ENCODE assay signal across 32 cellular contexts in the genomic region with DNA sequence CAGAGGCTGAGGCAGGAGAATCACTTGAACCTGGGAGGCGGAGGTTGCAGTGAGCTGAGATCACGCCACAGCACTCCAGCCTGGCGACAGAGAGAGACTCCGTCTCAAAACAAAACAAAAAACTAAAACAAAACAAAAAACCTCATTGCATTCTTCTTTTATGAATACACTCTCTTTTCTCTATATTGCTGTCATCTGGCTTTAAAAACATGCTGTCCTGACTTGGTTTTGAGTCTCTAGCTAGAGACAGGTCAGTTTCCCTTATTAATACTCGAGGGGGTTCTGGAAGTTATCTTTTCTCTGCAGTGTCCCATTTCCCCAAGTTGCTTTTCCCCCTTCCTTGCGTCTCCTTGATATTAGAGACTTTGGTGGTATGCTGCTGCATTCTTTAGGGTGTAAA. TPM values are rescaled to one million over a fixed set of nuclear protein-coding genes. Genes with fewer than 3 reads are reported as not detected.
DNase-seq lines count a peak whose midpoint lies in the region; ATAC-seq and TF ChIP-seq lines count a peak whose summit lies in the region.
"Had no signal": no experiment of that assay in that cellular context is flagged by ENCODE, and none has a peak within 500 bp of the region (broad histone marks: within the 10 kb centered on the region; RNA-seq: fewer than 3 reads in every experiment).

No MANE protein-coding gene starts in this region.

- no peak overlapping the region for H3K27ac ChIP-seq in mammary epithelial cell (ENCODE audit: insufficient read depth, low read depth, low read length)
- no peak overlapping the region for H3K27ac ChIP-seq in naive thymus-derived CD4-positive, alpha-beta T cell (ENCODE audit: low read depth, low read length)
- no peak overlapping the region for H3K27ac ChIP-seq in upper lobe of right lung
- no peak overlapping the region for H3K27ac ChIP-seq in trophoblast cell (ENCODE audit: low read depth, low read length)
- H3K27ac ChIP-seq: A549, ascending aorta, left ventricle myocardium inferior, uterus had no signal

- POLR2A ChIA-PET in naive thymus-derived CD4-positive, alpha-beta T cell (lab: Charles Lee): no interaction called here

- CTCF ChIA-PET in mammary epithelial cell (lab: Charles Lee; ENCODE audit: low non-redundant PET): no interaction called here
- CTCF ChIA-PET in naive thymus-derived CD4-positive, alpha-beta T cell (lab: Charles Lee): no interaction called here

- H3K9me3 ChIP-seq in mammary epithelial cell (replicated peaks; ENCODE audit: insufficient read depth, low read length): no peaks in the 10 kb centered on the region
- H3K9me3 ChIP-seq in naive thymus-derived CD4-positive, alpha-beta T cell (ENCODE audit: control insufficient read depth in 2 of 3, low read length in 3 of 3): no peaks in the 10 kb centered on the region
- H3K9me3 ChIP-seq in upper lobe of right lung: no peaks in the 10 kb centered on the region
- H3K9me3 ChIP-seq in trophoblast cell (ENCODE audit: insufficient read depth, low read depth, low read length): no peaks in the 10 kb centered on the region
- H3K9me3 ChIP-seq: A549, ascending aorta, BE2C, uterus had no signal

- peak overlapping the region in 6 of 10 donors; percentile 2 to 56 (median 44) for H3K4me3 Mint-ChIP-seq in naive thymus-derived CD4-positive, alpha-beta T cell
- H3K4me3 Mint-ChIP-seq: activated CD4-positive, alpha-beta T cell treated with anti-CD3 and anti-CD28 coated beads, Interleukin-2, amount 10 ng/mL, durations not matched to agents 24 days and 14 days; effector memory CD8-positive, alpha-beta T cell; WTC11 had no signal

- intact Hi-C loops in mammary epithelial cell (cut with micrococcal nuclease) (no loop called here), sciatic nerve (cut with DNase I) (no loop called here), upper lobe of right lung (cut with DNase I) (no loop called here)
- intact Hi-C loops in naive thymus-derived CD4-positive, alpha-beta T cell (cut with micrococcal nuclease): no loop called here

- DNase-seq in AG20443 (ENCODE audit: low spot score): peak; percentile 63
- peak; percentile 8 for DNase-seq in GM12865 (ENCODE audit: low read depth)
- DNase-seq in mammary epithelial cell: no peak
- no peak for DNase-seq in naive thymus-derived CD4-positive, alpha-beta T cell
- DNase-seq in sciatic nerve (ENCODE audit: low spot score): no peak
- DNase-seq in upper lobe of right lung: no peak
- DNase-seq in globus pallidus (ENCODE audit: low spot score): no peak
- DNase-seq in trophoblast cell: no peak
- DNase-seq: activated CD4-positive, alpha-beta T cell treated with anti-CD3 and anti-CD28 coated beads, Interleukin-2, amount 10 ng/mL, durations not matched to agents 24 days and 14 days; BE2C; caudate nucleus; DMS153; effector memory CD8-positive, alpha-beta T cell; islet precursor cell; left ventricle myocardium inferior; naive thymus-derived CD8-positive, alpha-beta T cell; NCI-H1105; NCI-H187; NCI-H2171 treated with DMSO at 0.1 percent for 48 hours; NCI-H510A treated with DMSO at 0.1 percent for 48 hours; nucleus accumbens; stimulated activated naive CD4-positive, alpha-beta T cell; uterus had no signal

- no peak overlapping the region for H3K9ac ChIP-seq in mammary epithelial cell (ENCODE audit: insufficient read depth, low read length)
- H3K9ac ChIP-seq in trophoblast cell (ENCODE audit: low read length): no peak overlapping the region

- H3K27me3 Mint-ChIP-seq in naive thymus-derived CD4-positive, alpha-beta T cell: peaks cover 0 to 14% (median 5%) of the 10 kb centered on the region in 5 donors
- H3K27me3 Mint-ChIP-seq: activated CD4-positive, alpha-beta T cell treated with anti-CD3 and anti-CD28 coated beads, Interleukin-2, amount 10 ng/mL, durations not matched to agents 24 days and 14 days; IgD-negative memory B cell had no signal

- dilution Hi-C loops in mammary epithelial cell (cut with HindIII; ENCODE audit: low sequenced_read_pairs): no loop called here

- no peaks in the 10 kb centered on the region for H4K20me1 ChIP-seq in mammary epithelial cell (ENCODE audit: insufficient read depth, low read length)

- H4K12ac ChIP-seq in trophoblast cell (ENCODE audit: low read depth, low read length): no peak overlapping the region

- no peak overlapping the region for H3K18ac ChIP-seq in trophoblast cell (ENCODE audit: low read length)

- H3K27me3 ChIP-seq in mammary epithelial cell (ENCODE audit: insufficient read depth, low read length): no peaks in the 10 kb centered on the region
- H3K27me3 ChIP-seq in naive thymus-derived CD4-positive, alpha-beta T cell (ENCODE audit: control insufficient read depth in 2 of 2, insufficient read depth in 2 of 2, low read length in 2 of 2): no peaks in the 10 kb centered on the region
- no peaks in the 10 kb centered on the region for H3K27me3 ChIP-seq in upper lobe of right lung
- no peaks in the 10 kb centered on the region for H3K27me3 ChIP-seq in trophoblast cell (ENCODE audit: insufficient read depth, low read length)
- H3K27me3 ChIP-seq: ascending aorta, uterus had no signal

- 58% methylated on average over 3 of the region's 6 CpGs for WGBS in mammary epithelial cell (ENCODE audit: low coverage, missing lambda C conversion rate)
- WGBS in trophoblast cell (ENCODE audit: extremely low coverage, insufficient coverage, insufficient read length): no CpG with 5 or more reads among the region's 6 CpGs

- peaks cover 0 to 35% (median 21%) of the 10 kb centered on the region in 7 donors for H3K4me1 Mint-ChIP-seq in naive thymus-derived CD4-positive, alpha-beta T cell
- H3K4me1 Mint-ChIP-seq: activated CD4-positive, alpha-beta T cell treated with anti-CD3 and anti-CD28 coated beads, Interleukin-2, amount 10 ng/mL, durations not matched to agents 24 days and 14 days; WTC11 had no signal

- BruUV-seq in mammary epithelial cell (replicated peaks; lab: Mats Ljungman, UMichigan): no TSS peak

- no peak overlapping the region for H2BK120ac ChIP-seq in trophoblast cell (ENCODE audit: insufficient read depth, low read length, poor library complexity)

- H3K79me1 ChIP-seq in trophoblast cell (ENCODE audit: low read length): no peaks in the 10 kb centered on the region

- H3K4me3 ChIP-seq in GM12865 (ENCODE audit: low read depth, low read length): no peak overlapping the region
- H3K4me3 ChIP-seq in mammary epithelial cell (replicated peaks in 1 of 3; ENCODE audit: insufficient read depth in 1 of 3, low read depth in 2 of 3, low read length in 3 of 3): no peak overlapping the region
- no peak overlapping the region for H3K4me3 ChIP-seq in naive thymus-derived CD4-positive, alpha-beta T cell (ENCODE audit: low read length)
- no peak overlapping the region for H3K4me3 ChIP-seq in upper lobe of right lung
- no peak overlapping the region for H3K4me3 ChIP-seq in trophoblast cell (ENCODE audit: low read depth, low read length)
- H3K4me3 ChIP-seq: A549, ascending aorta, left ventricle myocardium inferior, uterus had no signal

- H3K14ac ChIP-seq in trophoblast cell (ENCODE audit: low read length): no peak overlapping the region

- H3K36me3 Mint-ChIP-seq in naive thymus-derived CD4-positive, alpha-beta T cell: peaks cover 0 to 7% (median 6%) of the 10 kb centered on the region in 5 donors

- in situ Hi-C loops in mammary epithelial cell (cut with MboI; ENCODE audit: low sequenced_read_pairs in 2 of 2): no loop called here

- peaks cover 0 to 13% (median 6%) of the 10 kb centered on the region in 11 donors for H3K9me3 Mint-ChIP-seq in naive thymus-derived CD4-positive, alpha-beta T cell
- H3K9me3 Mint-ChIP-seq: activated CD4-positive, alpha-beta T cell treated with anti-CD3 and anti-CD28 coated beads, Interleukin-2, amount 10 ng/mL, durations not matched to agents 24 days and 14 days had no signal

- H3K4me1 ChIP-seq in mammary epithelial cell (ENCODE audit: insufficient read depth, low read length) (peaks cover 3% of the 10 kb centered on the region), upper lobe of right lung (no peaks in the 10 kb centered on the region), trophoblast cell (ENCODE audit: control insufficient read depth in 1 of 2, insufficient read depth in 2 of 2, low read length in 2 of 2) (peaks cover 0 to 5% of the 10 kb centered on the region in 2 experiments)
- peaks cover 6 to 9% of the 10 kb centered on the region in 2 donors for H3K4me1 ChIP-seq in naive thymus-derived CD4-positive, alpha-beta T cell (ENCODE audit: control insufficient read depth in 2 of 2, insufficient read depth in 2 of 2, low read length in 2 of 2)
- H3K4me1 ChIP-seq: A549, ascending aorta, BE2C, left ventricle myocardium inferior, uterus had no signal

- no peak overlapping the region for H4K8ac ChIP-seq in trophoblast cell (ENCODE audit: low read depth, low read length)

- H3K4ac ChIP-seq in trophoblast cell (ENCODE audit: low read depth, low read length): no peak overlapping the region

- no peak overlapping the region for H4K91ac ChIP-seq in trophoblast cell (ENCODE audit: low read depth, low read length)

- H2AK5ac ChIP-seq in trophoblast cell (ENCODE audit: low read length): no peak overlapping the region

- H2BK5ac ChIP-seq in trophoblast cell (ENCODE audit: low read depth, low read length, poor library complexity): no peak overlapping the region

- peak overlapping the region in 1 of 9 donors; percentile 66 for H3K27ac Mint-ChIP-seq in naive thymus-derived CD4-positive, alpha-beta T cell
- H3K27ac Mint-ChIP-seq: activated CD4-positive, alpha-beta T cell treated with anti-CD3 and anti-CD28 coated beads, Interleukin-2, amount 10 ng/mL, durations not matched to agents 24 days and 14 days; effector memory CD8-positive, alpha-beta T cell; WTC11 had no signal

- H3K23ac ChIP-seq in trophoblast cell (ENCODE audit: low read length): no peak overlapping the region

- H3K36me3 ChIP-seq in mammary epithelial cell (ENCODE audit: insufficient read depth, low read length) (no peaks in the 10 kb centered on the region), upper lobe of right lung (no peaks in the 10 kb centered on the region), trophoblast cell (ENCODE audit: control insufficient read depth in 1 of 2, insufficient read depth in 2 of 2, low read length in 2 of 2) (no peaks in the 10 kb centered on the region)
- H3K36me3 ChIP-seq in naive thymus-derived CD4-positive, alpha-beta T cell (ENCODE audit: control insufficient read depth in 2 of 3, insufficient read depth in 3 of 3, low read length in 3 of 3): no peaks in the 10 kb centered on the region
- H3K36me3 ChIP-seq: ascending aorta, BE2C, left ventricle myocardium inferior, uterus had no signal

- no peak for TF ChIP-seq CTCF in GM12865 (IDR thresholded peaks at IDR 0.05; ENCODE audit: insufficient read depth, low read depth, low read length, missing control alignments)
- TF ChIP-seq CTCF in mammary epithelial cell (conservative IDR thresholded peaks at IDR 0.05 in 1 of 2, IDR thresholded peaks at IDR 0.05 in 1 of 2; ENCODE audit: extremely low read depth in 1 of 2, insufficient read depth in 1 of 2, low read depth in 1 of 2, low read length in 2 of 2): no peak
- TF ChIP-seq CTCF in upper lobe of right lung (IDR thresholded peaks at IDR 0.05): no peak

- H3K4me2 ChIP-seq in mammary epithelial cell (ENCODE audit: insufficient read depth, low read depth, low read length): no peak overlapping the region
- H3K4me2 ChIP-seq in trophoblast cell (ENCODE audit: low read length): no peak overlapping the region
- H3K4me2 ChIP-seq: A549 had no signal

- no peak for ATAC-seq in naive thymus-derived CD4-positive, alpha-beta T cell
- ATAC-seq in sciatic nerve (no peak), upper lobe of right lung (no peak)
- ATAC-seq: A549; activated naive CD4-positive, alpha-beta T cell treated with anti-CD3 and anti-CD28 coated beads, Interleukin-2, amount 50 U/mL, for 72 hours; effector memory CD8-positive, alpha-beta T cell; naive thymus-derived CD8-positive, alpha-beta T cell; WTC11 had no signal

- H3K79me2 ChIP-seq in mammary epithelial cell (ENCODE audit: insufficient read depth, low read length): no peaks in the 10 kb centered on the region
- H3K79me2 ChIP-seq in trophoblast cell (ENCODE audit: control insufficient read depth, insufficient read depth, low read length, poor library complexity): no peaks in the 10 kb centered on the region

- peak overlapping the region; percentile 93 for H2AFZ ChIP-seq in mammary epithelial cell (ENCODE audit: low read depth, low read length)
- no peak overlapping the region for H2AFZ ChIP-seq in trophoblast cell (ENCODE audit: insufficient read depth, low read length, poor library complexity)

- no peak overlapping the region for H2BK12ac ChIP-seq in trophoblast cell (ENCODE audit: low read length)

RNA-seq across cellular contexts. Expression of a gene that starts 50.9 kb away (rescaled TPM):
- 10 to 100 TPM; 13.0 to 20.3 TPM for total RNA-seq in mammary epithelial cell
- polyA plus RNA-seq in mammary epithelial cell: 10.1 TPM
- polyA minus RNA-seq in mammary epithelial cell: 22.9 TPM
- total RNA-seq in naive thymus-derived CD4-positive, alpha-beta T cell: 10 to 100 TPM; 24.4 to 39.9 (median 27.6) TPM
- 10 to 100 TPM; 17.2 to 20.9 TPM for polyA plus RNA-seq in naive thymus-derived CD4-positive, alpha-beta T cell
- total RNA-seq in sciatic nerve: 21.2 TPM
- 18.4 TPM for total RNA-seq in upper lobe of right lung
- 24.7 and 25.6 TPM in 2 replicates for polyA plus RNA-seq in trophoblast cell (2013)

RNA-seq across cellular contexts. Expression of a gene that starts 50.9 kb away (rescaled TPM):
- total RNA-seq in mammary epithelial cell (under 1 TPM; under 0.01 to 0.14 TPM), sciatic nerve (not detected), upper lobe of right lung (not detected)
- 0.01 TPM for polyA plus RNA-seq in mammary epithelial cell
- polyA minus RNA-seq in mammary epithelial cell: not detected
- under 1 TPM; 0.16 to 0.48 (median 0.22) TPM for total RNA-seq in naive thymus-derived CD4-positive, alpha-beta T cell
- under 1 TPM in 1 of 2 donors, not detected in 1; 0.06 TPM for polyA plus RNA-seq in naive thymus-derived CD4-positive, alpha-beta T cell
- 0.10 and 0.12 TPM in 2 replicates for polyA plus RNA-seq in trophoblast cell (2013)
- total RNA-seq: ascending aorta, epithelial cell of proximal tubule, left ventricle myocardium inferior, RPMI7951, skeletal muscle tissue, temporal lobe had no signal
- polyA plus RNA-seq: IgD-negative memory B cell; naive thymus-derived CD8-positive, alpha-beta T cell had no signal

Comparison
In these comparisons a context has a peak if more than half of its experiments do, and no peak if none do; other contexts are left out.
1. DNase-seq: peak in AG20443 (single experiment) and GM12865 (single experiment); none in mammary epithelial cell (single experiment), naive thymus-derived CD4-positive, alpha-beta T cell (0 of 9), sciatic nerve (single experiment), upper lobe of right lung (single experiment), globus pallidus (single experiment) and trophoblast cell (0 of 2).